Comparison of ENCODE assay signal across 25 cellular contexts in the genomic region with DNA sequence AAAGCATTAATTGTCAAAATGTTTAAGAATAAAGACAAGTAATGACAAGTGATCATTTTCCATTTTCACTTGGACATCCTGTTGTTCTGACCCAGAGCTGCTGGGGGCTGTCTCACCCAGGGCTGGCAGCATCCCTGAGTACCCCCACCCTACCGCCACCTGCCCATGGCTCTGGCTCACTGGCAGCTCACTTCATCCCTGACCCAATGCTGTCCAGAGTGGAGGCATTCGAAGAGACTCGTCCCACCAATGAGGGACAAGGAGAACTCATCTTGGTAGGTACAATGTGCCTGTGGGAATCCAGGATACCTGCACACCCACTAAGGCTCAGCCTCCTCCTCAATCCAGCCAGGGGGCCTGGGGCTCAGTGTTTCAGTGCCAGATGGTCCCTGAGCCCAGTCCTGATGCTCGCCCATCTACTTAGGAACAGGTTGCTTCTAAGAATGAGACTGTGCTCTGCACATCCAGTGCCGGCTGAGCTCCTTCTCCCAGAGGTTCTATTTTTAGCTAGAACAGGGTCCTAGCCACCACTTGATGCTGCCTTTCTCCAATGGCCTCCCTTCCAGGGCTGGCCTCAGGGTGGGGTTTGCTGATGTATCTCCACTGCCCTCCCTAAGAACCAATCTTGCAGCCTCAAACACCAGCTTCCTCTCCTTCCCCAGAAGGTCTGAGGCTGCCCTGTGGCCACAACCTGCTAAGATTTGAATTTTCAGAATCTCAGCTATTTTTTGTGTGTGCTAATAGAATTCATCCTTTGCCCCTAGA. TPM values are rescaled to one million over a fixed set of nuclear protein-coding genes. Genes with fewer than 3 reads are reported as not detected.
"Had no signal": no experiment of that assay in that cellular context is flagged by ENCODE, and none has a peak within 500 bp of the region (broad histone marks: within the 10 kb centered on the region; RNA-seq: fewer than 3 reads in every experiment).

No MANE protein-coding gene starts in this region.

- H3K27me3 ChIP-seq: adrenal gland, gastrocnemius medialis, heart left ventricle, stomach had no signal

- H3K4me3 ChIP-seq: adrenal gland, gastrocnemius medialis, heart left ventricle, mucosa of descending colon, prostate gland, skin epidermis, stomach had no signal

- H3K4me1 Mint-ChIP-seq: activated CD4-positive, alpha-beta T cell treated with anti-CD3 and anti-CD28 coated beads, Interleukin-2, amount 10 ng/mL, durations not matched to agents 24 days and 14 days; immature natural killer cell had no signal

- H3K27ac ChIP-seq: adrenal gland, epithelial cell of prostate, gastrocnemius medialis, heart left ventricle, prostate gland, skin epidermis, stomach had no signal

- H3K36me3 Mint-ChIP-seq: activated naive CD4-positive, alpha-beta T cell treated with anti-CD3 and anti-CD28 coated beads, Interleukin-2, amount 50 U/mL, for 72 hours; immature natural killer cell had no signal

- H3K9me3 ChIP-seq: adrenal gland, gastrocnemius medialis, heart left ventricle, mucosa of descending colon, prostate gland, stomach had no signal

- H3K27me3 Mint-ChIP-seq: naive B cell had no signal

- H3K4me3 Mint-ChIP-seq: activated CD4-positive, alpha-beta T cell treated with anti-CD3 and anti-CD28 coated beads, Interleukin-2, amount 10 ng/mL, durations not matched to agents 24 days and 14 days; activated CD8-positive, alpha-beta T cell treated with anti-CD3 and anti-CD28 coated beads, Interleukin-2, amount 10 ng/mL, durations not matched to agents 7 days and 5 days; immature natural killer cell; naive B cell; neural crest cell had no signal

- H3K36me3 ChIP-seq: adrenal gland, gastrocnemius medialis, heart left ventricle, prostate gland, stomach had no signal

- H3K9me3 Mint-ChIP-seq: activated CD4-positive, alpha-beta T cell treated with anti-CD3 and anti-CD28 coated beads, Interleukin-2, amount 10 ng/mL, durations not matched to agents 24 days and 14 days; activated naive CD4-positive, alpha-beta T cell treated with anti-CD3 and anti-CD28 coated beads, Interleukin-2, amount 50 U/mL, for 72 hours; immature natural killer cell; neural crest cell had no signal

- ATAC-seq: activated CD8-positive, alpha-beta T cell treated with anti-CD3 and anti-CD28 coated beads, Interleukin-2, amount 10 ng/mL, durations not matched to agents 7 days and 5 days; activated naive CD4-positive, alpha-beta T cell treated with anti-CD3 and anti-CD28 coated beads, Interleukin-2, amount 50 U/mL, for 72 hours; gastrocnemius medialis; heart left ventricle; mucosa of descending colon; right cardiac atrium had no signal

- H3K27ac Mint-ChIP-seq: activated CD4-positive, alpha-beta T cell treated with anti-CD3 and anti-CD28 coated beads, Interleukin-2, amount 10 ng/mL, durations not matched to agents 24 days and 14 days; activated CD8-positive, alpha-beta T cell treated with anti-CD3 and anti-CD28 coated beads, Interleukin-2, amount 10 ng/mL, durations not matched to agents 7 days and 5 days; activated naive CD4-positive, alpha-beta T cell treated with anti-CD3 and anti-CD28 coated beads, Interleukin-2, amount 50 U/mL, for 72 hours; immature natural killer cell had no signal

- DNase-seq: activated CD4-positive, alpha-beta T cell treated with anti-CD3 and anti-CD28 coated beads, Interleukin-2, amount 10 ng/mL, durations not matched to agents 24 days and 14 days; activated CD4-positive, CD25-positive, alpha-beta regulatory T cell; activated CD8-positive, alpha-beta T cell treated with anti-CD3 and anti-CD28 coated beads, Interleukin-2, amount 10 ng/mL, durations not matched to agents 7 days and 5 days; activated gamma-delta T cell; cerebellar nuclear complex; dermis blood vessel endothelial cell; gastrocnemius medialis; immature natural killer cell; mesenchymal stem cell; mucosa of descending colon; naive B cell; right cardiac atrium; stomach; SW 1271; T-helper 2 cell; trophoblast cell had no signal

- H3K4me1 ChIP-seq: adrenal gland, gastrocnemius medialis, heart left ventricle, prostate gland, stomach had no signal

RNA-seq across cellular contexts. Expression of a gene that starts 53.7 kb away (rescaled TPM):
- total RNA-seq: bronchial epithelial cell, osteocyte had no signal
- polyA plus RNA-seq: immature natural killer cell had no signal
